Comparison of ENCODE assay signal across 1 cellular context in the genomic region with DNA sequence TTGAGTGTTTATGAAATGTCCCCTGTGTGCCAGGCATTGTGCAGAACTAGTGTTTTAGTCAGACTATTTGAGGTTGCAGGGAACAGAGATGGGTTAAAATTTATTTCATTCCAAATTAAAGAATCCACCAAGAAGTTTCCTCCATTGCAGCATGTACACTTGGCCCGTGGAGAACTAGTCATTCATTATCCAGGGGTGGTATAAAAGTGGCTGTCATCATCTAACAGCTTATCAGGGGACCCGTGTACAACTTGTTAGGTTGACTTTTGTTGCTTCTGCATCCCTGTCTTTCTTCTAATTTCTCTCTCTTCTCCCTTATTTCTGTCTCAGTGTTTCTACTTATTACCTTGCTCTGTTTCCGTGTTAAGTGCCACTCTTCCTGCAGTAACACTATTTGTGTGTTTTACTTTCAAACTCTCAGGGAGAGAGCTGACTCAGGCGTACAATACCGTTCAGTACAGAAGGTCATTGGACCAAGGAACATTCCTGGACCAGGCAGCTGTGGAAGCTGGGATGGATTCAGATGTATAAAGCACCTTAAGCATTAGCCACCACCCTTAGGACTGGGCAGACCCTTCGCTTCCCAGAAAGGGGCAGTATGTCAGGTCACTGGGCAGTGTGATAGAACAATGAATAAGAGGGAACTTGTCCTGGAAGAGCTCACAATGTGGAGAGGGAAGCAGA.
TF ChIP-seq lines count a peak whose summit lies in the region.

No MANE protein-coding gene starts in this region.

TF ChIP-seq in K562, 482 proteins besides CTCF, POLR2A, EP300 and RAD21:
- TF ChIP-seq TAF1 (IDR thresholded peaks at IDR 0.05; ENCODE audit: control insufficient read depth, extremely low read depth, insufficient read depth, low read length, severe bottlenecking) (no peak), SREBF2 (CRISPR knock-in tag; IDR thresholded peaks at IDR 0.05) (no peak), NR1H2 (CRISPR knock-in tag; IDR thresholded peaks at IDR 0.05) (no peak)
- TF ChIP-seq, protein P1, sequence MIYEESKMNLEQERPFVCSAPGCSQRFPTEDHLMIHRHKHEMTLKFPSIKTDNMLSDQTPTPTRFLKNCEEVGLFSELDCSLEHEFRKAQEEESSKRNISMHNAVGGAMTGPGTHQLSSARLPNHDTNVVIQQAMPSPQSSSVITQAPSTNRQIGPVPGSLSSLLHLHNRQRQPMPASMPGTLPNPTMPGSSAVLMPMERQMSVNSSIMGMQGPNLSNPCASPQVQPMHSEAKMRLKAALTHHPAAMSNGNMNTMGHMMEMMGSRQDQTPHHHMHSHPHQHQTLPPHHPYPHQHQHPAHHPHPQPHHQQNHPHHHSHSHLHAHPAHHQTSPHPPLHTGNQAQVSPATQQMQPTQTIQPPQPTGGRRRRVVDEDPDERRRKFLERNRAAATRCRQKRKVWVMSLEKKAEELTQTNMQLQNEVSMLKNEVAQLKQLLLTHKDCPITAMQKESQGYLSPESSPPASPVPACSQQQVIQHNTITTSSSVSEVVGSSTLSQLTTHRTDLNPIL (CRISPR knock-in tag; IDR thresholded peaks at IDR 0.05), result no peak
